In the genomic region with DNA sequence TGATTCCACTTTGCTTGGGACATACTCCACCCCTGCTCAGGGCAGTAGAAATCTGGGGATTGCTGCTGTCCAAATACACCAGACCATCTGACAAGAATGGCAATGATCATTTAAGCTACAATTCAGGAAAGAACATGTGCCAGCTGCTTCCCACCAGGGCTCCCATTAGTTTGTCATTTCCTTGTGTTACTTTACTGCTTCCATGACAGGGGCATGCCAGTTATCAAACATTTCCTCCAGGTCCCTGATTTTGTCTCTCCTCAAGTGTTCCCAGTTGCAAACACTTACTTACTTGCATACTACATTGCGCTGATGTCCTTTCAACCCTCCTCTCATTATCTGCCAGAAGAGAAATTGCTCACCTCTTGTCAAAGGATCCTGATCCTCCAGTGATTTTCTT, we compare ENCODE assay signal across 25 cellular contexts.
"Had no signal": no experiment of that assay in that cellular context is flagged by ENCODE, and none has a peak within 500 bp of the region (broad histone marks: within the 10 kb centered on the region; RNA-seq: fewer than 3 reads in every experiment).

No MANE protein-coding gene starts in this region.

- H3K27me3 Mint-ChIP-seq: dendritic cell treated with granulocyte-macrophage colony-stimulating factor and Interleukin-4, amounts not matched to agents 40 ng/mL and 50 ng/mL, for 4 days; effector memory CD8-positive, alpha-beta T cell had no signal

- H3K27me3 ChIP-seq: colonic mucosa, dorsolateral prefrontal cortex, esophagus muscularis mucosa, esophagus squamous epithelium, foreskin keratinocyte, gastrocnemius medialis, gastroesophageal sphincter, heart left ventricle, heart right ventricle had no signal

- H3K36me3 ChIP-seq: colonic mucosa, esophagus muscularis mucosa, esophagus squamous epithelium, gastrocnemius medialis, gastroesophageal sphincter, heart left ventricle, heart right ventricle had no signal

- H3K4me3 ChIP-seq: colonic mucosa, coronary artery, dorsolateral prefrontal cortex, esophagus muscularis mucosa, esophagus squamous epithelium, gastrocnemius medialis, gastroesophageal sphincter, heart left ventricle, heart right ventricle had no signal

- H3K27ac Mint-ChIP-seq: dendritic cell treated with granulocyte-macrophage colony-stimulating factor and Interleukin-4, amounts not matched to agents 40 ng/mL and 50 ng/mL, for 4 days; effector memory CD8-positive, alpha-beta T cell; endodermal cell had no signal

- H3K9me3 ChIP-seq: colonic mucosa, gastrocnemius medialis had no signal

- DNase-seq: colonic mucosa; cortex of kidney; dermis blood vessel endothelial cell; dorsolateral prefrontal cortex; effector CD4-positive, alpha-beta T cell; effector CD8-positive, alpha-beta T cell; effector memory CD4-positive, alpha-beta T cell; effector memory CD8-positive, alpha-beta T cell; endodermal cell; erythroblast; esophagus squamous epithelium; foreskin fibroblast; foreskin keratinocyte; foreskin melanocyte; gastrocnemius medialis; glutamatergic neuron; head of caudate nucleus; heart left ventricle; heart right ventricle had no signal

- H3K4me1 ChIP-seq: colonic mucosa, esophagus muscularis mucosa, esophagus squamous epithelium, foreskin keratinocyte, gastrocnemius medialis, gastroesophageal sphincter, heart left ventricle, heart right ventricle had no signal

- H3K4me1 Mint-ChIP-seq: endodermal cell had no signal

- H3K4me3 Mint-ChIP-seq: dendritic cell treated with granulocyte-macrophage colony-stimulating factor and Interleukin-4, amounts not matched to agents 40 ng/mL and 50 ng/mL, for 4 days; effector memory CD8-positive, alpha-beta T cell; endodermal cell had no signal

- ATAC-seq: effector memory CD8-positive, alpha-beta T cell; esophagus mucosa; foreskin keratinocyte; gastrocnemius medialis; gastroesophageal sphincter; heart left ventricle; heart right ventricle had no signal

- H3K27ac ChIP-seq: colonic mucosa, coronary artery, dorsolateral prefrontal cortex, epithelial cell of prostate, esophagus muscularis mucosa, esophagus squamous epithelium, foreskin keratinocyte, gastrocnemius medialis, gastroesophageal sphincter, heart left ventricle, heart right ventricle had no signal
